14 cellular contexts compared by ENCODE assay signal in the genomic region with DNA sequence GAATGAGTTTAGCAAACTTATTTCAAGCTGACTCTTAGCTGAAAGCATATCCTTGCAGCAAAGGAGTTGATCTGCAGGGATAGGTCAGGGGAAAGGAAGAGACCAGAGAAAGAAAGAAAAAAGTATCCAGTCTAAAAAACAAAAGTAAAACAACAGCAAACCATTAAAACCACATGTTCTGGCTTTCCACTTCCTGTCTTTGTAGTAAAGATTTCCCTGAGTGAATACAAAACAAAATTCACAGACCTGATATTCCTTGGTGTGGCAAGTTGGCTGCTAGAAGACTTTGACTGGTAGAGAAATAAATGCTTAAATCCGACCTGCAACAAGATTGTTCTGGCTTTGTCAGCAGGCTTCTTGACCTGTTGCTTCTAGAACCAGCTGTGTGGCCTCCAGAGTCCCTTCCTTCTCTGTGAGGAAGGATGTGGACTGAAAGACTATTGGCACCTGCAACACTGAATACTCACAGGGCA. TPM values are rescaled to one million over a fixed set of nuclear protein-coding genes. Genes with fewer than 3 reads are reported as not detected.
DNase-seq lines count a peak whose midpoint lies in the region; ATAC-seq and TF ChIP-seq lines count a peak whose summit lies in the region.
"Had no signal": no experiment of that assay in that cellular context is flagged by ENCODE, and none has a peak within 500 bp of the region (broad histone marks: within the 10 kb centered on the region; RNA-seq: fewer than 3 reads in every experiment).

No MANE protein-coding gene starts in this region.

- H3K9me3 Mint-ChIP-seq in activated naive CD8-positive, alpha-beta T cell (ENCODE audit: low read depth) = no peaks in the 10 kb centered on the region
- no peaks in the 10 kb centered on the region for H3K9me3 Mint-ChIP-seq in natural killer cell treated with Interleukin-12 subunit alpha and Interleukin-12 subunit beta and Interleukin-15 and Interleukin-18, amount 100 ng/mL, for 72 hours

- intact Hi-C loops in esophagus squamous epithelium (cut with DNase I) = no loop called here

- DNase-seq in GDM1 (lab: John Stamatoyannopoulos, UW) (peak; percentile 8), KBM-7 (peak; percentile 41), NCI-H2196 treated with DMSO at 0.1 percent for 48 hours (lab: John Stamatoyannopoulos, UW; ENCODE audit: unreplicated experiment) (no peak), MG63 (no peak), NCI-H1105 (lab: John Stamatoyannopoulos, UW) (no peak), esophagus squamous epithelium (lab: John Stamatoyannopoulos, UW) (no peak)
- DNase-seq in natural killer cell treated with Interleukin-12 subunit alpha and Interleukin-12 subunit beta and Interleukin-15 and Interleukin-18, amount 100 ng/mL, for 72 hours (ENCODE audit: low spot score) = no peak
- DNase-seq: activated CD4-positive, CD25-positive, alpha-beta regulatory T cell; anterior cingulate cortex; DMS153; GOT3; NCI-H2029 treated with DMSO at 0.1 percent for 48 hours had no signal

- H3K4me1 ChIP-seq in esophagus squamous epithelium = peaks cover 0 to 43% (median 17%) of the 10 kb centered on the region in 3 donors

- peak overlapping the region; percentile 65 for H3K4me3 Mint-ChIP-seq in activated naive CD8-positive, alpha-beta T cell
- peak overlapping the region; percentile 68 for H3K4me3 Mint-ChIP-seq in natural killer cell treated with Interleukin-12 subunit alpha and Interleukin-12 subunit beta and Interleukin-15 and Interleukin-18, amount 100 ng/mL, for 72 hours

- H3K27ac Mint-ChIP-seq in activated naive CD8-positive, alpha-beta T cell = peak overlapping the region; percentile 90
- peak overlapping the region; percentile 70 to 89 for H3K27ac Mint-ChIP-seq in natural killer cell treated with Interleukin-12 subunit alpha and Interleukin-12 subunit beta and Interleukin-15 and Interleukin-18, amount 100 ng/mL, for 72 hours
- H3K27ac Mint-ChIP-seq: progenitor cell of endocrine pancreas had no signal

- H3K4me1 Mint-ChIP-seq in activated naive CD8-positive, alpha-beta T cell (ENCODE audit: low read depth) = peaks cover 75% of the 10 kb centered on the region
- H3K4me1 Mint-ChIP-seq in natural killer cell treated with Interleukin-12 subunit alpha and Interleukin-12 subunit beta and Interleukin-15 and Interleukin-18, amount 100 ng/mL, for 72 hours (ENCODE audit: low read depth in 2 of 2) = peaks cover 38 to 49% of the 10 kb centered on the region in 2 donors

- no peak overlapping the region for H3K27ac ChIP-seq in esophagus squamous epithelium

- TF ChIP-seq CTCF in esophagus squamous epithelium (IDR thresholded peaks at IDR 0.05) = no peak

- H3K27me3 ChIP-seq in MG63 (no peaks in the 10 kb centered on the region), esophagus squamous epithelium (no peaks in the 10 kb centered on the region)

- H3K36me3 ChIP-seq in MG63 (no peaks in the 10 kb centered on the region), esophagus squamous epithelium (no peaks in the 10 kb centered on the region)

- H3K4me3 ChIP-seq in MG63 = no peak overlapping the region
- H3K4me3 ChIP-seq in esophagus squamous epithelium = no peak overlapping the region

- peak; percentile 58 to 62 for ATAC-seq in natural killer cell treated with Interleukin-12 subunit alpha and Interleukin-12 subunit beta and Interleukin-15 and Interleukin-18, amount 100 ng/mL, for 72 hours

- 29 to 67% methylated on average over 1 of the region's 1 CpG for WGBS in esophagus squamous epithelium, 2 donors

- in situ Hi-C loops in KBM-7 (cut with MboI; ENCODE audit: low pct_unique_long_range_greater_than_20kb, low sequenced_read_pairs) = no loop called here

- TF ChIP-seq POLR2A in esophagus squamous epithelium (IDR thresholded peaks at IDR 0.05) = no peak

- no peaks in the 10 kb centered on the region for H3K9me3 ChIP-seq in MG63
- no peaks in the 10 kb centered on the region for H3K9me3 ChIP-seq in esophagus squamous epithelium

- no peaks in the 10 kb centered on the region for H3K27me3 Mint-ChIP-seq in activated naive CD8-positive, alpha-beta T cell
- H3K27me3 Mint-ChIP-seq in natural killer cell treated with Interleukin-12 subunit alpha and Interleukin-12 subunit beta and Interleukin-15 and Interleukin-18, amount 100 ng/mL, for 72 hours = no peaks in the 10 kb centered on the region

- no peaks in the 10 kb centered on the region for H3K36me3 Mint-ChIP-seq in activated naive CD8-positive, alpha-beta T cell
- no peaks in the 10 kb centered on the region for H3K36me3 Mint-ChIP-seq in natural killer cell treated with Interleukin-12 subunit alpha and Interleukin-12 subunit beta and Interleukin-15 and Interleukin-18, amount 100 ng/mL, for 72 hours

RNA-seq across cellular contexts. Expression of a gene that starts 23.4 kb away (rescaled TPM):
- total RNA-seq in natural killer cell treated with Interleukin-12 subunit alpha and Interleukin-12 subunit beta and Interleukin-15 and Interleukin-18, amount 100 ng/mL, for 72 hours = 100 to 1,000 TPM; 108 to 277 TPM
- 1,027 and 1,090 TPM in 2 replicates for total RNA-seq in MG63 (2014; rRNA removed; shearing (Covaris generic); ENCODE audit: low replicate concordance)
- total RNA-seq in esophagus squamous epithelium = 10 to 100 TPM; 37.5 to 70.3 (median 47.7) TPM

RNA-seq across cellular contexts. Expression of a gene that starts 54.0 kb away (rescaled TPM):
- 1 to 10 TPM; 4.1 to 4.4 TPM for total RNA-seq in natural killer cell treated with Interleukin-12 subunit alpha and Interleukin-12 subunit beta and Interleukin-15 and Interleukin-18, amount 100 ng/mL, for 72 hours
- 2.9 and 3.2 TPM in 2 replicates for total RNA-seq in MG63 (2014; rRNA removed; shearing (Covaris generic); ENCODE audit: low replicate concordance)
- total RNA-seq in esophagus squamous epithelium = 10 to 100 TPM in 3 of 4 donors, 1 to 10 TPM in 1; 1.7 to 22.5 (median 11.5) TPM

Comparison
In these comparisons a context has a peak if more than half of its experiments do, and no peak if none do; other contexts are left out.
1. DNase-seq: peak in GDM1 (single experiment) and KBM-7 (single experiment); none in natural killer cell treated with Interleukin-12 subunit alpha and Interleukin-12 subunit beta and Interleukin-15 and Interleukin-18, amount 100 ng/mL, for 72 hours (single experiment), NCI-H2196 treated with DMSO at 0.1 percent for 48 hours (single experiment), MG63 (single experiment), NCI-H1105 (single experiment) and esophagus squamous epithelium (single experiment).